In genomic region chr6:43226192-43226851, GRCh38 we compare ENCODE assay signal across 1 cellular context.
TF ChIP-seq lines count a peak whose summit lies in the region.

No MANE protein-coding gene starts in this region.

TF ChIP-seq in HepG2, 621 proteins besides CTCF, POLR2A, EP300 and RAD21:
- TF ChIP-seq SYNCRIP (IDR thresholded peaks at IDR 0.05; ENCODE audit: insufficient read depth, low read depth, low read length) (no peak), RNF219 (CRISPR knock-in tag; IDR thresholded peaks at IDR 0.05) (no peak), ZNF124 (CRISPR knock-in tag; IDR thresholded peaks at IDR 0.05) (no peak), PAXIP1 (CRISPR knock-in tag; conservative IDR thresholded peaks at IDR 0.05) (no peak), WIZ (CRISPR knock-in tag; IDR thresholded peaks at IDR 0.05) (no peak), EEA1 (CRISPR knock-in tag; IDR thresholded peaks at IDR 0.05; ENCODE audit: borderline replicate concordance) (no peak), ZNF761 (CRISPR knock-in tag; conservative IDR thresholded peaks at IDR 0.05) (no peak), THAP7 (CRISPR knock-in tag; IDR thresholded peaks at IDR 0.05) (no peak), THAP11 (CRISPR knock-in tag; IDR thresholded peaks at IDR 0.05) (no peak), ISL2 (CRISPR knock-in tag; IDR thresholded peaks at IDR 0.05) (no peak), AGO2 (optimal IDR thresholded peaks at IDR 0.05; ENCODE audit: low read depth, low read length) (peak; percentile 18), ZNF556 (CRISPR knock-in tag; IDR thresholded peaks at IDR 0.05; ENCODE audit: borderline replicate concordance) (no peak), KAT7 (CRISPR knock-in tag; IDR thresholded peaks at IDR 0.05; ENCODE audit: borderline replicate concordance) (no peak), RBFOX2 (IDR thresholded peaks at IDR 0.05; ENCODE audit: low read depth, low read length) (0 out of 2 replicates have a peak, but pooled peaks have one; percentile 20), BRCA1 (CRISPR knock-in tag; IDR thresholded peaks at IDR 0.05) (no peak), REPIN1 (CRISPR knock-in tag; IDR thresholded peaks at IDR 0.05; ENCODE audit: borderline replicate concordance, low read depth) (no peak), ZNF639 (CRISPR knock-in tag; conservative IDR thresholded peaks at IDR 0.05) (no peak), POLR2AphosphoS2 (IDR thresholded peaks at IDR 0.05; ENCODE audit: low read depth, low read length) (no peak)
- TF ChIP-seq, protein P1, sequence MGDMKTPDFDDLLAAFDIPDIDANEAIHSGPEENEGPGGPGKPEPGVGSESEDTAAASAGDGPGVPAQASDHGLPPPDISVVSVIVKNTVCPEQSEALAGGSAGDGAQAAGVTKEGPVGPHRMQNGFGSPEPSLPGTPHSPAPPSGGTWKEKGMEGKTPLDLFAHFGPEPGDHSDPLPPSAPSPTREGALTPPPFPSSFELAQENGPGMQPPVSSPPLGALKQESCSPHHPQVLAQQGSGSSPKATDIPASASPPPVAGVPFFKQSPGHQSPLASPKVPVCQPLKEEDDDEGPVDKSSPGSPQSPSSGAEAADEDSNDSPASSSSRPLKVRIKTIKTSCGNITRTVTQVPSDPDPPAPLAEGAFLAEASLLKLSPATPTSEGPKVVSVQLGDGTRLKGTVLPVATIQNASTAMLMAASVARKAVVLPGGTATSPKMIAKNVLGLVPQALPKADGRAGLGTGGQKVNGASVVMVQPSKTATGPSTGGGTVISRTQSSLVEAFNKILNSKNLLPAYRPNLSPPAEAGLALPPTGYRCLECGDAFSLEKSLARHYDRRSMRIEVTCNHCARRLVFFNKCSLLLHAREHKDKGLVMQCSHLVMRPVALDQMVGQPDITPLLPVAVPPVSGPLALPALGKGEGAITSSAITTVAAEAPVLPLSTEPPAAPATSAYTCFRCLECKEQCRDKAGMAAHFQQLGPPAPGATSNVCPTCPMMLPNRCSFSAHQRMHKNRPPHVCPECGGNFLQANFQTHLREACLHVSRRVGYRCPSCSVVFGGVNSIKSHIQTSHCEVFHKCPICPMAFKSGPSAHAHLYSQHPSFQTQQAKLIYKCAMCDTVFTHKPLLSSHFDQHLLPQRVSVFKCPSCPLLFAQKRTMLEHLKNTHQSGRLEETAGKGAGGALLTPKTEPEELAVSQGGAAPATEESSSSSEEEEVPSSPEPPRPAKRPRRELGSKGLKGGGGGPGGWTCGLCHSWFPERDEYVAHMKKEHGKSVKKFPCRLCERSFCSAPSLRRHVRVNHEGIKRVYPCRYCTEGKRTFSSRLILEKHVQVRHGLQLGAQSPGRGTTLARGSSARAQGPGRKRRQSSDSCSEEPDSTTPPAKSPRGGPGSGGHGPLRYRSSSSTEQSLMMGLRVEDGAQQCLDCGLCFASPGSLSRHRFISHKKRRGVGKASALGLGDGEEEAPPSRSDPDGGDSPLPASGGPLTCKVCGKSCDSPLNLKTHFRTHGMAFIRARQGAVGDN (CRISPR knock-in tag; IDR thresholded peaks at IDR 0.05): 0 out of 2 replicates have a peak, but pooled peaks have one; percentile 15
- TF ChIP-seq, protein P2, sequence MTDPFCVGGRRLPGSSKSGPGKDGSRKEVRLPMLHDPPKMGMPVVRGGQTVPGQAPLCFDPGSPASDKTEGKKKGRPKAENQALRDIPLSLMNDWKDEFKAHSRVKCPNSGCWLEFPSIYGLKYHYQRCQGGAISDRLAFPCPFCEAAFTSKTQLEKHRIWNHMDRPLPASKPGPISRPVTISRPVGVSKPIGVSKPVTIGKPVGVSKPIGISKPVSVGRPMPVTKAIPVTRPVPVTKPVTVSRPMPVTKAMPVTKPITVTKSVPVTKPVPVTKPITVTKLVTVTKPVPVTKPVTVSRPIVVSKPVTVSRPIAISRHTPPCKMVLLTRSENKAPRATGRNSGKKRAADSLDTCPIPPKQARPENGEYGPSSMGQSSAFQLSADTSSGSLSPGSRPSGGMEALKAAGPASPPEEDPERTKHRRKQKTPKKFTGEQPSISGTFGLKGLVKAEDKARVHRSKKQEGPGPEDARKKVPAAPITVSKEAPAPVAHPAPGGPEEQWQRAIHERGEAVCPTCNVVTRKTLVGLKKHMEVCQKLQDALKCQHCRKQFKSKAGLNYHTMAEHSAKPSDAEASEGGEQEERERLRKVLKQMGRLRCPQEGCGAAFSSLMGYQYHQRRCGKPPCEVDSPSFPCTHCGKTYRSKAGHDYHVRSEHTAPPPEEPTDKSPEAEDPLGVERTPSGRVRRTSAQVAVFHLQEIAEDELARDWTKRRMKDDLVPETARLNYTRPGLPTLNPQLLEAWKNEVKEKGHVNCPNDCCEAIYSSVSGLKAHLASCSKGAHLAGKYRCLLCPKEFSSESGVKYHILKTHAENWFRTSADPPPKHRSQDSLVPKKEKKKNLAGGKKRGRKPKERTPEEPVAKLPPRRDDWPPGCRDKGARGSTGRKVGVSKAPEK (CRISPR knock-in tag; IDR thresholded peaks at IDR 0.05; ENCODE audit: borderline replicate concordance): no peak
